In genomic region chr2:222239945-222240675, GRCh38 we compare ENCODE assay signal across 1 cellular context.
TF ChIP-seq lines count a peak whose summit lies in the region.

No MANE protein-coding gene starts in this region.

TF ChIP-seq in HEK293, 187 proteins besides CTCF, POLR2A, EP300 and RAD21 (continued from another document):
- TF ChIP-seq KLF8 (tag by site-specific recombination; IDR thresholded peaks at IDR 0.05) (no peak), ZNF140 (tag by site-specific recombination; IDR thresholded peaks at IDR 0.05) (0 out of 2 replicates have a peak, but pooled peaks have one; percentile 18)
